19 cellular contexts compared by ENCODE assay signal in genomic region chr1:55180075-55180670, GRCh38.
"Had no signal": no experiment of that assay in that cellular context is flagged by ENCODE, and none has a peak within 500 bp of the region (broad histone marks: within the 10 kb centered on the region; RNA-seq: fewer than 3 reads in every experiment).

No MANE protein-coding gene starts in this region.

- DNase-seq: activated CD4-positive, alpha-beta T cell treated with anti-CD3 and anti-CD28 coated beads for 4 hours; activated T-cell treated with anti-CD3 and anti-CD28 coated beads, Interleukin-2, amount 50 U/mL, for 1 hour; amniotic stem cell; body of pancreas; central memory CD4-positive, alpha-beta T cell; cortex of kidney; effector CD8-positive, alpha-beta T cell; kidney; left ventricle myocardium inferior; mesendoderm; retina; small intestine; SW 1271; T-helper 9 cell; transverse colon had no signal

- H3K27me3 ChIP-seq: body of pancreas, gastroesophageal sphincter, SJSA1, transverse colon had no signal

- H3K9me3 ChIP-seq: body of pancreas, gastroesophageal sphincter, SJSA1, transverse colon had no signal

- H3K27ac ChIP-seq: body of pancreas, gastroesophageal sphincter, left ventricle myocardium inferior, parathyroid adenoma, SJSA1, transverse colon, VCaP had no signal

- ATAC-seq: body of pancreas, gastroesophageal sphincter had no signal

- H3K36me3 ChIP-seq: gastroesophageal sphincter had no signal

- H3K4me1 ChIP-seq: body of pancreas, parathyroid adenoma, SJSA1, transverse colon had no signal

- H3K4me3 ChIP-seq: body of pancreas, gastroesophageal sphincter, left ventricle myocardium inferior, SJSA1, transverse colon had no signal
